8 cellular contexts compared by ENCODE assay signal in genomic region chr2:199940373-199940772, GRCh38. TPM values are rescaled to one million over a fixed set of nuclear protein-coding genes. Genes with fewer than 3 reads are reported as not detected.
DNase-seq lines count a peak whose midpoint lies in the region; ATAC-seq and TF ChIP-seq lines count a peak whose summit lies in the region.

No MANE protein-coding gene starts in this region.

- H3K27ac ChIP-seq in vagina: no peak overlapping the region

- H3K27me3 ChIP-seq in GM06990 (replicated peaks; ENCODE audit: control insufficient read depth, insufficient read depth, low read length): no peaks in the 10 kb centered on the region
- H3K27me3 ChIP-seq in vagina: no peaks in the 10 kb centered on the region

- intact Hi-C loops in vagina (cut with DNase I): no loop called here

- H3K9me3 ChIP-seq in vagina: no peaks in the 10 kb centered on the region

- H3K4me1 ChIP-seq in vagina: no peaks in the 10 kb centered on the region

- no peak for TF ChIP-seq POLR2A in vagina (IDR thresholded peaks at IDR 0.05)

- no peak for DNase-seq in GM06990 (ENCODE audit: extremely low read depth, insufficient read length)
- peak; percentile 80 for DNase-seq in RKO (ENCODE audit: low spot score)
- peak; percentile 63 for DNase-seq in fibroblast of peridontal ligament (ENCODE audit: extremely low read depth)
- no peak for DNase-seq in vagina (ENCODE audit: extremely low spot score in 2 of 2)
- DNase-seq in COLO829 (ENCODE audit: low spot score): no peak
- DNase-seq in HuH-7 (ENCODE audit: low spot score): no peak

- TF ChIP-seq CTCF in GM06990 (IDR thresholded peaks at IDR 0.05; ENCODE audit: insufficient read depth, low read length, poor library complexity, severe bottlenecking) (peak; percentile 19), vagina (IDR thresholded peaks at IDR 0.05) (no peak)

- ATAC-seq in HG02981 (IDR thresholded peaks at IDR 0.05; ENCODE audit: unreplicated experiment) (peak; percentile 58), HG02763 (IDR thresholded peaks at IDR 0.05; ENCODE audit: unreplicated experiment) (no peak)

- no peak overlapping the region for H3K4me3 ChIP-seq in GM06990 (replicated peaks; ENCODE audit: low read depth, low read length)
- no peak overlapping the region for H3K4me3 ChIP-seq in vagina

- H3K36me3 ChIP-seq in GM06990 (ENCODE audit: control insufficient read depth, insufficient read depth, low read length) (peaks cover 3% of the 10 kb centered on the region), vagina (peaks cover 0 to 19% of the 10 kb centered on the region in 2 donors)

RNA-seq across cellular contexts. Expression of gene TYW5, which starts 14.9 kb away (rescaled TPM):
- total RNA-seq in vagina: 5.2 TPM

RNA-seq across cellular contexts. Expression of gene MAIP1, which starts 15.0 kb away (rescaled TPM):
- 16.0 TPM for total RNA-seq in vagina

RNA-seq across cellular contexts. Expression of gene C2orf69, which starts 29.3 kb away (rescaled TPM):
- total RNA-seq in vagina: 10.1 TPM

Comparison
In these comparisons a context has a peak if more than half of its experiments do, and no peak if none do; other contexts are left out.
1. DNase-seq: peak in RKO (single experiment) and fibroblast of peridontal ligament (single experiment); none in GM06990 (single experiment), vagina (0 of 2), COLO829 (single experiment) and HuH-7 (single experiment).